Comparison of ENCODE assay signal across 8 cellular contexts in genomic region chr15:41811432-41812195, GRCh38. TPM values are rescaled to one million over a fixed set of nuclear protein-coding genes. Genes with fewer than 3 reads are reported as not detected.
DNase-seq lines count a peak whose midpoint lies in the region; ATAC-seq and TF ChIP-seq lines count a peak whose summit lies in the region.

No MANE protein-coding gene starts in this region.

- POLR2A ChIA-PET in CD4-positive, alpha-beta memory T cell (lab: Charles Lee; ENCODE audit: partially characterized antibody): interaction anchor here (0.8 to 6.1 kb wide), 6 partner anchors 38 to 125 kb away, joined by 3 to 56 read pairs (median 4); partner anchors contain the start of gene MAPKBP1
- POLR2A ChIA-PET in HEK293T (lab: Yijun Ruan, JAX): interaction anchor here (1.6 kb wide), 1 partner anchor 39 kb away, joined by 5 read pairs; no protein-coding TSS in a partner anchor
- POLR2A ChIA-PET in activated CD8-positive, alpha-beta T cell treated with anti-CD3 and anti-CD28 coated beads for 36 hours (lab: Charles Lee): interaction anchor here (0.6 to 3.8 kb wide), 5 partner anchors 10 to 148 kb away, joined by 3 to 29 read pairs (median 3); partner anchors contain the start of gene MAPKBP1

- ATAC-seq in activated CD8-positive, alpha-beta T cell treated with anti-CD3 and anti-CD28 coated beads for 36 hours: peak; percentile 91
- ATAC-seq in memory B cell (ENCODE audit: low read depth) (peak; percentile 95), GM21381 (IDR thresholded peaks at IDR 0.05; ENCODE audit: unreplicated experiment) (no peak)

- peak overlapping the region in 4 of 7 donors; percentile 29 to 57 (median 37) for H3K27ac Mint-ChIP-seq in CD4-positive, alpha-beta memory T cell
- H3K27ac Mint-ChIP-seq in activated CD8-positive, alpha-beta T cell treated with anti-CD3 and anti-CD28 coated beads for 36 hours: no peak overlapping the region
- no peak overlapping the region for H3K27ac Mint-ChIP-seq in memory B cell

- DNase-seq in CD4-positive, alpha-beta memory T cell: peak; percentile 68 to 75 (median 70)
- peak; percentile 74 for DNase-seq in HEK293T (ENCODE audit: extremely low spot score)
- DNase-seq in NCI-H82 treated with DMSO at 0.1 percent for 48 hours (lab: John Stamatoyannopoulos, UW; ENCODE audit: unreplicated experiment): peak; percentile 67
- DNase-seq in activated CD8-positive, alpha-beta T cell treated with anti-CD3 and anti-CD28 coated beads for 36 hours: peak; percentile 86
- peak; percentile 62 for DNase-seq in effector CD8-positive, alpha-beta T cell (lab: John Stamatoyannopoulos, UW)
- DNase-seq in memory B cell (ENCODE audit: low spot score in 2 of 2): peak; percentile 71
- peak; percentile 52 to 53 for DNase-seq in stimulated activated CD8-positive, alpha-beta memory T cell treated with anti-CD3 and anti-CD28 coated beads, Interleukin-15, amount 100 ng/mL, for 48 hours (ENCODE audit: low read depth in 2 of 2)

- peaks cover 7% of the 10 kb centered on the region for H3K36me3 ChIP-seq in CD4-positive, alpha-beta memory T cell (ENCODE audit: insufficient read depth, low read length)

- no peaks in the 10 kb centered on the region for H3K27me3 ChIP-seq in CD4-positive, alpha-beta memory T cell (ENCODE audit: insufficient read depth, low read length)

- H3K9me3 Mint-ChIP-seq in CD4-positive, alpha-beta memory T cell: no peaks in the 10 kb centered on the region
- H3K9me3 Mint-ChIP-seq in activated CD8-positive, alpha-beta T cell treated with anti-CD3 and anti-CD28 coated beads for 36 hours: no peaks in the 10 kb centered on the region
- no peaks in the 10 kb centered on the region for H3K9me3 Mint-ChIP-seq in memory B cell

- CTCF ChIA-PET in CD4-positive, alpha-beta memory T cell (lab: Charles Lee; ENCODE audit: partially characterized antibody): interaction anchor here (0.6 to 10.2 kb wide), 41 partner anchors 8 to 346 kb away, joined by 3 to 327 read pairs (median 4); partner anchors contain the start of genes EHD4, MAPKBP1 and RPAP1
- CTCF ChIA-PET in HEK293T (lab: Yijun Ruan, JAX): interaction anchor here (0.6 to 4.0 kb wide), 7 partner anchors 23 to 410 kb away, joined by 3 to 51 read pairs (median 4); partner anchors contain the start of gene MAPKBP1
- CTCF ChIA-PET in activated CD8-positive, alpha-beta T cell treated with anti-CD3 and anti-CD28 coated beads for 36 hours (lab: Charles Lee): interaction anchor here (0.6 to 15.8 kb wide), 43 partner anchors 9 to 395 kb away, joined by 3 to 337 read pairs (median 4); partner anchors contain the start of genes MAPKBP1, SPTBN5 and TYRO3

- H3K4me1 Mint-ChIP-seq in CD4-positive, alpha-beta memory T cell: peaks cover 7 to 21% (median 13%) of the 10 kb centered on the region in 4 donors
- peaks cover 18% of the 10 kb centered on the region for H3K4me1 Mint-ChIP-seq in activated CD8-positive, alpha-beta T cell treated with anti-CD3 and anti-CD28 coated beads for 36 hours (ENCODE audit: low read depth)
- H3K4me1 Mint-ChIP-seq in memory B cell: peaks cover 5% of the 10 kb centered on the region

- peak; percentile 92 for TF ChIP-seq CTCF in activated CD8-positive, alpha-beta T cell treated with anti-CD3 and anti-CD28 coated beads for 36 hours (IDR thresholded peaks at IDR 0.05)

- intact Hi-C loops in CD4-positive, alpha-beta memory T cell (cut with micrococcal nuclease): loop anchor here (1.0 kb wide), 6 partner anchors 37 to 345 kb away; partner anchors contain the start of gene MAPKBP1
- intact Hi-C loops in activated CD8-positive, alpha-beta T cell treated with anti-CD3 and anti-CD28 coated beads for 36 hours (cut with micrococcal nuclease): loop anchor here (1.0 kb wide), 1 partner anchor 39 kb away; no protein-coding TSS in a partner anchor

- no peaks in the 10 kb centered on the region for H3K9me3 ChIP-seq in CD4-positive, alpha-beta memory T cell (ENCODE audit: control insufficient read depth in 1 of 2, low read length in 2 of 2)

- peak overlapping the region in 1 of 8 donors; percentile 1 for H3K4me3 Mint-ChIP-seq in CD4-positive, alpha-beta memory T cell
- H3K4me3 Mint-ChIP-seq in activated CD8-positive, alpha-beta T cell treated with anti-CD3 and anti-CD28 coated beads for 36 hours: no peak overlapping the region
- no peak overlapping the region for H3K4me3 Mint-ChIP-seq in memory B cell

- H3K4me1 ChIP-seq in CD4-positive, alpha-beta memory T cell (ENCODE audit: insufficient read depth, low read length): peaks cover 12% of the 10 kb centered on the region

- H3K27me3 Mint-ChIP-seq in CD4-positive, alpha-beta memory T cell: no peaks in the 10 kb centered on the region
- H3K27me3 Mint-ChIP-seq in activated CD8-positive, alpha-beta T cell treated with anti-CD3 and anti-CD28 coated beads for 36 hours: no peaks in the 10 kb centered on the region
- H3K27me3 Mint-ChIP-seq in memory B cell: no peaks in the 10 kb centered on the region

- H3K4me3 ChIP-seq in CD4-positive, alpha-beta memory T cell (ENCODE audit: low read length in 2 of 2): no peak overlapping the region

- H3K36me3 Mint-ChIP-seq in CD4-positive, alpha-beta memory T cell: peaks cover 25 to 36% of the 10 kb centered on the region in 2 donors
- H3K36me3 Mint-ChIP-seq in activated CD8-positive, alpha-beta T cell treated with anti-CD3 and anti-CD28 coated beads for 36 hours (ENCODE audit: low read depth): peaks cover 4% of the 10 kb centered on the region
- peaks cover 10% of the 10 kb centered on the region for H3K36me3 Mint-ChIP-seq in memory B cell

- no peak overlapping the region for H3K27ac ChIP-seq in CD4-positive, alpha-beta memory T cell (ENCODE audit: low read depth, low read length)

TF ChIP-seq in HEK293T, 16 proteins besides CTCF, POLR2A, EP300 and RAD21:
- TF ChIP-seq PKNOX1 (IDR thresholded peaks at IDR 0.05) (no peak), FOXK2 (IDR thresholded peaks at IDR 0.05) (no peak), FOXM1 (IDR thresholded peaks at IDR 0.05; ENCODE audit: borderline replicate concordance) (no peak), NFRKB (IDR thresholded peaks at IDR 0.05) (no peak), SP1 (IDR thresholded peaks at IDR 0.05) (no peak), CTBP1 (IDR thresholded peaks at IDR 0.05; ENCODE audit: borderline replicate concordance) (no peak), HDGF (IDR thresholded peaks at IDR 0.05; ENCODE audit: borderline replicate concordance) (no peak), LEF1 (IDR thresholded peaks at IDR 0.05; ENCODE audit: borderline replicate concordance) (no peak), ARNT (IDR thresholded peaks at IDR 0.05) (no peak), L3MBTL2 (conservative IDR thresholded peaks at IDR 0.05) (no peak), TARDBP (IDR thresholded peaks at IDR 0.05) (no peak), ELF4 (IDR thresholded peaks at IDR 0.05) (no peak), ZNF384 (IDR thresholded peaks at IDR 0.05) (no peak), BHLHE40 (IDR thresholded peaks at IDR 0.05; ENCODE audit: borderline replicate concordance) (no peak)

RNA-seq across cellular contexts. Expression of gene JMJD7, which starts 16.3 kb away (rescaled TPM):
- 10 to 100 TPM; 75.0 to 78.5 TPM for total RNA-seq in CD4-positive, alpha-beta memory T cell
- 10 to 100 TPM; 18.7 to 28.0 TPM for polyA plus RNA-seq in CD4-positive, alpha-beta memory T cell
- 10 to 100 TPM in 1 of 2 experiments, 1 to 10 TPM in 1; 8.2 to 13.2 TPM for total RNA-seq in activated CD8-positive, alpha-beta T cell treated with anti-CD3 and anti-CD28 coated beads for 36 hours

RNA-seq across cellular contexts. Expression of gene PLA2G4B, which starts 27.0 kb away (rescaled TPM):
- total RNA-seq in CD4-positive, alpha-beta memory T cell: 10 to 100 TPM; 64.5 to 64.9 TPM
- 1 to 10 TPM; 1.5 to 2.8 TPM for polyA plus RNA-seq in CD4-positive, alpha-beta memory T cell
- total RNA-seq in activated CD8-positive, alpha-beta T cell treated with anti-CD3 and anti-CD28 coated beads for 36 hours: 1 to 10 TPM; 4.2 to 4.8 TPM

RNA-seq across cellular contexts. Expression of gene MAPKBP1, which starts 37.3 kb away (rescaled TPM):
- 10 to 100 TPM; 39.7 to 42.6 TPM for total RNA-seq in CD4-positive, alpha-beta memory T cell
- 1 to 10 TPM in 1 of 2 donors, under 1 TPM in 1; 0.87 to 3.8 TPM for polyA plus RNA-seq in CD4-positive, alpha-beta memory T cell
- total RNA-seq in activated CD8-positive, alpha-beta T cell treated with anti-CD3 and anti-CD28 coated beads for 36 hours: 10 to 100 TPM; 16.6 to 17.2 TPM

Comparison
In these comparisons a context has a peak if more than half of its experiments do, and no peak if none do; other contexts are left out.
1. H3K27ac Mint-ChIP-seq: peak in CD4-positive, alpha-beta memory T cell (4 of 7); none in activated CD8-positive, alpha-beta T cell treated with anti-CD3 and anti-CD28 coated beads for 36 hours (single experiment) and memory B cell (single experiment).
2. RNA of gene JMJD7, which starts 16.3 kb away (total RNA-seq): 75.0 to 78.5 TPM in CD4-positive, alpha-beta memory T cell; 8.2 to 13.2 TPM in activated CD8-positive, alpha-beta T cell treated with anti-CD3 and anti-CD28 coated beads for 36 hours; every median in the first group is over 4 times any median in the second.
3. RNA of gene PLA2G4B, which starts 27.0 kb away (total RNA-seq): 64.5 to 64.9 TPM in CD4-positive, alpha-beta memory T cell; 4.2 to 4.8 TPM in activated CD8-positive, alpha-beta T cell treated with anti-CD3 and anti-CD28 coated beads for 36 hours; every median in the first group is over 10 times any median in the second.
4. Peak in every context shown above with its lines, with median percentiles within 50 percentile points of each other: DNase-seq.